Comparison of ENCODE assay signal across 23 cellular contexts in the genomic region with DNA sequence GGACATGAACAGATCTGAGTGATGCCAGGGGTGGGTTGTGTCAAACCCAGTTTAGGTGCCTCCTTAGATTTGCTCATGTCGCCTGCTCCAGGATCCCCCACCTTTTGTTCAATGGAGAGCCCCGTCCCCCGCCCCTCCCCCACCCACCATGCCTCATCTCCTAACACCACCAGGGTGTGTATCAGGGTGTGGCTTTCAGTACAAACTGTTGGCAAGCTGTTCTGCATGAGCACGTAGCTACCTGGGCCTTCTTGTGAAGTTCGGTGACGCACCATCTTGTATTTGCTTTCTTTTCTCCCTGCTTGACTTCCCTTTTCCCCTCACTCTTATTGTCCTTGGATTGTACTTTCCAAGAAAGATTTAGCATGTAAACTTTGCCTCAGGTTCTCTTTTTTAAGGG.
DNase-seq lines count a peak whose midpoint lies in the region; ATAC-seq and TF ChIP-seq lines count a peak whose summit lies in the region.
"Had no signal": no experiment of that assay in that cellular context is flagged by ENCODE, and none has a peak within 500 bp of the region (broad histone marks: within the 10 kb centered on the region; RNA-seq: fewer than 3 reads in every experiment).

No MANE protein-coding gene starts in this region.

- TF ChIP-seq POLR2A in erythroblast (IDR thresholded peaks at IDR 0.05; ENCODE audit: low read length), result no peak

- H3K4me3 ChIP-seq in H7 (ENCODE audit: insufficient read depth, low read depth, low read length) (no peak overlapping the region), mucosa of descending colon (no peak overlapping the region), HAP-1 (no peak overlapping the region)
- H3K4me3 ChIP-seq: A549; BLaER1 treated with 17β-estradiol and CSF1 and Interleukin-3, amounts not matched to agents 10 nM and 100 nM; SJSA1 had no signal

- intact Hi-C loops in mucosa of descending colon (cut with DNase I, micrococcal nuclease), result loop anchor here in 1 of 2 donors (10.0 kb wide), 1 partner anchor 302 kb away; no protein-coding TSS in a partner anchor

- H3K9me3 ChIP-seq in mucosa of descending colon (no peaks in the 10 kb centered on the region), HAP-1 (no peaks in the 10 kb centered on the region)
- H3K9me3 ChIP-seq: A549; BLaER1 treated with 17β-estradiol and CSF1 and Interleukin-3, amounts not matched to agents 10 nM and 100 nM; SJSA1 had no signal

- H3K4me1 ChIP-seq in mucosa of descending colon (ENCODE audit: low read depth) (no peaks in the 10 kb centered on the region), HAP-1 (peaks cover 1% of the 10 kb centered on the region)
- H3K4me1 ChIP-seq: SJSA1 had no signal

- in situ Hi-C loops in KBM-7 (cut with MboI; ENCODE audit: low pct_unique_long_range_greater_than_20kb, low sequenced_read_pairs), result no loop called here
- in situ Hi-C loops in HAP-1 (cut with MboI; ENCODE audit: low sequenced_read_pairs), result no loop called here

- H3K27me3 ChIP-seq in H7 (ENCODE audit: control insufficient read depth, insufficient read depth, low read length), result no peaks in the 10 kb centered on the region
- H3K27me3 ChIP-seq in HAP-1 (ENCODE audit: low read depth), result no peaks in the 10 kb centered on the region
- H3K27me3 ChIP-seq: BLaER1 treated with 17β-estradiol and CSF1 and Interleukin-3, amounts not matched to agents 10 nM and 100 nM; SJSA1 had no signal

- peak; percentile 51 for ATAC-seq in mucosa of descending colon
- no peak for ATAC-seq in HG02973 (IDR thresholded peaks at IDR 0.05; ENCODE audit: unreplicated experiment)
- ATAC-seq: A549, PC-3, Right ventricle myocardium inferior, T-cell had no signal

- no peak for TF ChIP-seq CTCF in mucosa of descending colon (IDR thresholded peaks at IDR 0.05)

- H3K36me3 ChIP-seq in H7 (replicated peaks; ENCODE audit: control insufficient read depth, insufficient read depth, low read length) (no peaks in the 10 kb centered on the region), mucosa of descending colon (ENCODE audit: low read depth) (no peaks in the 10 kb centered on the region), HAP-1 (replicated peaks) (no peaks in the 10 kb centered on the region)
- H3K36me3 ChIP-seq: BLaER1 treated with 17β-estradiol and CSF1 and Interleukin-3, amounts not matched to agents 10 nM and 100 nM; SJSA1 had no signal

- peak; percentile 48 for DNase-seq in H7
- DNase-seq in SW480 (ENCODE audit: low spot score), result peak; percentile 60
- peak; percentile 37 to 41 for DNase-seq in erythroblast (lab: John Stamatoyannopoulos, UW)
- no peak for DNase-seq in mucosa of descending colon
- no peak for DNase-seq in KBM-7
- no peak for DNase-seq in HAP-1 (ENCODE audit: low spot score in 2 of 2)
- DNase-seq: AML-193; CD4-positive, alpha-beta T cell; NCI-H1092; NCI-H1417 treated with DMSO at 0.1 percent for 48 hours; NCI-H187; NCI-H2081 treated with DMSO at 0.1 percent for 48 hours; NCI-H2171; NCI-H226; NCI-H510A treated with DMSO at 0.1 percent for 48 hours; NCI-H774; PC-3; T-cell had no signal

Comparison
In these comparisons a context has a peak if more than half of its experiments do, and no peak if none do; other contexts are left out.
1. DNase-seq: peak in H7 (single experiment), SW480 (single experiment) and erythroblast (2 of 2); none in mucosa of descending colon (0 of 3), KBM-7 (single experiment) and HAP-1 (0 of 2).